14 cellular contexts compared by ENCODE assay signal in the genomic region with DNA sequence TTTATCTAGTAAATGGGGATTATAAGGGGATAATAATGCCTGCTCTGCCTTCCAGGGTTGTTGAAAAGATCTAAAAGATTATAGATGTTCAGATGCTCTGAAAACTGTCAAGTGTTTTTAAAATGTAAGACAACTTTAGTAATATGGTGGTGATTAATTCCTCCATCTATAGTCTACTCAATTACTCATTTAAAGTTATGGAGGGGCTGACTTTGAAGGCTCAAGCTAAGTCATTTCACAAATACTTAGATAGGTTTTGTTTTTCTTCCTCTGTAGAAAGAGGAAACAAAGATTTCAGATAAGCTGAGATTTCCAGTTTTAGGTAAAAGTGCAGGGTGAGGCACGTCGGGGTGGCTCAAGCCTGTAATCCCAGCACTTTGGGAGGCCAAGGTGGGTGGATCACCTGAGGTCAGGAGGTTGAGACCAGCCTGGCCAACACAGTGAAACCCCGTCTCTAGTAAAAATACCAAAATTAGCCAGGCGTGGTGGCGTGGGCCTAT.
"Had no signal": no experiment of that assay in that cellular context is flagged by ENCODE, and none has a peak within 500 bp of the region (broad histone marks: within the 10 kb centered on the region; RNA-seq: fewer than 3 reads in every experiment).

No MANE protein-coding gene starts in this region.

- DNase-seq: activated CD4-positive, alpha-beta T cell treated with anti-CD3 and anti-CD28 coated beads for 48 hours; activated CD8-positive, alpha-beta T cell treated with anti-CD3 and anti-CD28 coated beads for 36 hours; activated naive CD4-positive, alpha-beta T cell treated with anti-CD3 and anti-CD28 coated beads, Interleukin-2, amount 10 ng/mL, durations not matched to agents 7 days and 5 days; activated naive CD8-positive, alpha-beta T cell treated with anti-CD3 and anti-CD28 coated beads, Interleukin-2, amount 50 U/mL, for 24 hours; activated T-cell treated with anti-CD3 and anti-CD28 coated beads, Interleukin-2, amount 50 U/mL, for 24 hours; anterior cingulate cortex; caudate nucleus; foreskin melanocyte; glutamatergic neuron; hippocampal formation; lower lobe of right lung; natural killer cell; stimulated activated naive CD4-positive, alpha-beta T cell had no signal

- H3K9me3 ChIP-seq: lower lobe of right lung had no signal

- H3K4me1 Mint-ChIP-seq: activated naive CD8-positive, alpha-beta T cell treated with anti-CD3 and anti-CD28 coated beads, Interleukin-2, amount 50 U/mL, for 24 hours; natural killer cell had no signal

- H3K4me1 ChIP-seq: lower lobe of right lung had no signal

- H3K4me3 Mint-ChIP-seq: activated CD8-positive, alpha-beta T cell treated with anti-CD3 and anti-CD28 coated beads for 36 hours; activated naive CD4-positive, alpha-beta T cell treated with anti-CD3 and anti-CD28 coated beads, Interleukin-2, amount 10 ng/mL, durations not matched to agents 7 days and 5 days; activated naive CD8-positive, alpha-beta T cell treated with anti-CD3 and anti-CD28 coated beads, Interleukin-2, amount 50 U/mL, for 24 hours; activated T-cell treated with anti-CD3 and anti-CD28 coated beads, Interleukin-2, amount 50 U/mL, for 24 hours; brain; natural killer cell had no signal

- H3K9me3 Mint-ChIP-seq: activated CD8-positive, alpha-beta T cell treated with anti-CD3 and anti-CD28 coated beads for 36 hours; activated naive CD4-positive, alpha-beta T cell treated with anti-CD3 and anti-CD28 coated beads, Interleukin-2, amount 10 ng/mL, durations not matched to agents 7 days and 5 days; activated naive CD8-positive, alpha-beta T cell treated with anti-CD3 and anti-CD28 coated beads, Interleukin-2, amount 50 U/mL, for 24 hours; activated T-cell treated with anti-CD3 and anti-CD28 coated beads, Interleukin-2, amount 50 U/mL, for 24 hours; natural killer cell had no signal

- H3K4me3 ChIP-seq: lower lobe of right lung had no signal

- H3K36me3 ChIP-seq: lower lobe of right lung had no signal

- ATAC-seq: activated CD8-positive, alpha-beta T cell treated with anti-CD3 and anti-CD28 coated beads for 36 hours; activated naive CD8-positive, alpha-beta T cell treated with anti-CD3 and anti-CD28 coated beads, Interleukin-2, amount 50 U/mL, for 24 hours; lower lobe of right lung; natural killer cell had no signal

- H3K27ac ChIP-seq: lower lobe of right lung had no signal

- H3K27ac Mint-ChIP-seq: activated CD8-positive, alpha-beta T cell treated with anti-CD3 and anti-CD28 coated beads for 36 hours; activated naive CD4-positive, alpha-beta T cell treated with anti-CD3 and anti-CD28 coated beads, Interleukin-2, amount 10 ng/mL, durations not matched to agents 7 days and 5 days; activated naive CD8-positive, alpha-beta T cell treated with anti-CD3 and anti-CD28 coated beads, Interleukin-2, amount 50 U/mL, for 24 hours; activated T-cell treated with anti-CD3 and anti-CD28 coated beads, Interleukin-2, amount 50 U/mL, for 24 hours; natural killer cell had no signal

- H3K27me3 Mint-ChIP-seq: activated CD8-positive, alpha-beta T cell treated with anti-CD3 and anti-CD28 coated beads for 36 hours; activated T-cell treated with anti-CD3 and anti-CD28 coated beads, Interleukin-2, amount 50 U/mL, for 24 hours had no signal

- H3K36me3 Mint-ChIP-seq: activated naive CD4-positive, alpha-beta T cell treated with anti-CD3 and anti-CD28 coated beads, Interleukin-2, amount 10 ng/mL, durations not matched to agents 7 days and 5 days; brain; natural killer cell had no signal
